In genomic region chr5:73783823-73784222, GRCh38 we compare ENCODE assay signal across 10 cellular contexts.
A peak's percentile ranks its signal among the peaks of the same experiment; 100 is the strongest.
DNase-seq lines count a peak whose midpoint lies in the region; ATAC-seq, FAIRE-seq and TF ChIP-seq lines count a peak whose summit lies in the region.
"Had no signal": no experiment of that assay in that cellular context is flagged by ENCODE, and none has a peak within 500 bp of the region (broad histone marks: within the 10 kb centered on the region; RNA-seq: fewer than 3 reads in every experiment).

No MANE protein-coding gene starts in this region.

- CTCF ChIA-PET in SK-N-SH (lab: Yijun Ruan, JAX): interaction anchor here (0.6 to 4.1 kb wide), 6 partner anchors 10 to 192 kb away, joined by 3 to 21 read pairs (median 6); no protein-coding TSS in a partner anchor
- CTCF ChIA-PET in activated CD4-positive, alpha-beta T cell treated with anti-CD3 and anti-CD28 coated beads for 36 hours (lab: Charles Lee): interaction anchor here (1.1 kb wide), 1 partner anchor 193 kb away, joined by 4 read pairs; no protein-coding TSS in a partner anchor

- H3K36me3 Mint-ChIP-seq in activated CD4-positive, alpha-beta T cell treated with anti-CD3 and anti-CD28 coated beads for 36 hours (ENCODE audit: low read depth): no peaks in the 10 kb centered on the region
- no peaks in the 10 kb centered on the region for H3K36me3 Mint-ChIP-seq in activated T-helper 2 cell treated with anti-CD3 and anti-CD28 coated beads, Interferon-gamma antibody, Interleukin-2, Interleukin-4, amounts not matched to agents 10 μg/mL and 5 μg/mL and 100 μg/mL, durations not matched to agents 14 hours and 24 hours and 36 hours (ENCODE audit: low read depth)

- no peak for FAIRE-seq in keratinocyte (lab: Jason Lieb, UNC)

- dilution Hi-C loops in keratinocyte (cut with MboI; ENCODE audit: extremely low pct_ligation_motif_present, low sequenced_read_pairs): no loop called here

- TF ChIP-seq CTCF in SK-N-SH (IDR thresholded peaks at IDR 0.05) (peak; percentile 49), keratinocyte (optimal IDR thresholded peaks at IDR 0.05 in 1 of 3, IDR thresholded peaks at IDR 0.05 in 1 of 3, conservative IDR thresholded peaks at IDR 0.05 in 1 of 3; ENCODE audit: extremely low read depth in 1 of 3, insufficient read depth in 2 of 3, low read length in 3 of 3) (peak in 2 of 3 experiments; percentile 20 to 28)

- POLR2A ChIA-PET in SK-N-SH (lab: Yijun Ruan, JAX): no interaction called here
- POLR2A ChIA-PET in activated CD4-positive, alpha-beta T cell treated with anti-CD3 and anti-CD28 coated beads for 36 hours (lab: Charles Lee): no interaction called here

- H3K9me3 ChIP-seq in SK-N-SH (no peaks in the 10 kb centered on the region), keratinocyte (ENCODE audit: control insufficient read depth, low read depth, low read length) (no peaks in the 10 kb centered on the region)

- H2AFZ ChIP-seq in SK-N-SH (ENCODE audit: low read depth): no peak overlapping the region
- no peak overlapping the region for H2AFZ ChIP-seq in keratinocyte (ENCODE audit: control insufficient read depth, low read length)

- H3K9me3 Mint-ChIP-seq in activated CD4-positive, alpha-beta T cell treated with anti-CD3 and anti-CD28 coated beads for 36 hours (ENCODE audit: low read depth): no peaks in the 10 kb centered on the region
- no peaks in the 10 kb centered on the region for H3K9me3 Mint-ChIP-seq in activated T-helper 2 cell treated with anti-CD3 and anti-CD28 coated beads, Interferon-gamma antibody, Interleukin-2, Interleukin-4, amounts not matched to agents 10 μg/mL and 5 μg/mL and 100 μg/mL, durations not matched to agents 14 hours and 24 hours and 36 hours

- H3K27me3 Mint-ChIP-seq in activated CD4-positive, alpha-beta T cell treated with anti-CD3 and anti-CD28 coated beads for 36 hours: peaks cover 10% of the 10 kb centered on the region
- no peaks in the 10 kb centered on the region for H3K27me3 Mint-ChIP-seq in activated T-helper 2 cell treated with anti-CD3 and anti-CD28 coated beads, Interferon-gamma antibody, Interleukin-2, Interleukin-4, amounts not matched to agents 10 μg/mL and 5 μg/mL and 100 μg/mL, durations not matched to agents 14 hours and 24 hours and 36 hours (ENCODE audit: low read depth)

- H3K9ac ChIP-seq in SK-N-SH: no peak overlapping the region
- no peak overlapping the region for H3K9ac ChIP-seq in keratinocyte (ENCODE audit: control insufficient read depth, extremely low read depth, insufficient read depth, low read length)

- H3K4me3 ChIP-seq in SK-N-SH (ENCODE audit: low read depth in 2 of 2, low read length in 1 of 2) (no peak overlapping the region), keratinocyte (ENCODE audit: control insufficient read depth in 2 of 3, extremely low read depth in 1 of 3, insufficient read depth in 2 of 3, low read depth in 1 of 3, low read length in 3 of 3) (no peak overlapping the region)

- TF ChIP-seq RAD21 in SK-N-SH (IDR thresholded peaks at IDR 0.05; ENCODE audit: low read length): peak; percentile 27; the same call in 1 of the 2 replicates

- no peaks in the 10 kb centered on the region for H3K9me1 ChIP-seq in keratinocyte (ENCODE audit: control insufficient read depth, extremely low read depth, insufficient read depth, low read length)

- no peaks in the 10 kb centered on the region for H3K9me2 ChIP-seq in SK-N-SH

- DNase-seq in AG20443 (ENCODE audit: low spot score) (peak; percentile 29), HT1080 (ENCODE audit: low read depth) (peak; percentile 11), SK-N-SH (no peak), keratinocyte (ENCODE audit: low read depth, low spot score) (no peak), A172 (ENCODE audit: low spot score) (no peak)
- DNase-seq in activated CD4-positive, alpha-beta T cell treated with anti-CD3 and anti-CD28 coated beads for 36 hours: no peak
- no peak for DNase-seq in activated T-helper 2 cell treated with anti-CD3 and anti-CD28 coated beads, Interferon-gamma antibody, Interleukin-2, Interleukin-4, amounts not matched to agents 10 μg/mL and 5 μg/mL and 100 μg/mL, durations not matched to agents 14 hours and 24 hours and 36 hours (ENCODE audit: low spot score)
- no peak for DNase-seq in activated CD4-positive, CD25-positive, alpha-beta regulatory T cell treated with anti-CD3 and anti-CD28 coated beads, Interleukin-2, amount 50 U/mL, for 72 hours
- DNase-seq: activated naive CD4-positive, alpha-beta T cell; SHP77 treated with DMSO at 0.1 percent for 48 hours had no signal

- H3K27me3 ChIP-seq in SK-N-SH (ENCODE audit: insufficient read depth): no peaks in the 10 kb centered on the region
- no peaks in the 10 kb centered on the region for H3K27me3 ChIP-seq in keratinocyte (ENCODE audit: control insufficient read depth, extremely low read depth, insufficient read depth, low read length)

- no peaks in the 10 kb centered on the region for H3F3A ChIP-seq in SK-N-SH (replicated peaks; ENCODE audit: insufficient read depth)

- H3K79me2 ChIP-seq in SK-N-SH (ENCODE audit: insufficient read depth) (no peaks in the 10 kb centered on the region), keratinocyte (ENCODE audit: control insufficient read depth, insufficient read depth, low read length) (peaks cover 8% of the 10 kb centered on the region)

- TF ChIP-seq EP300 in SK-N-SH (IDR thresholded peaks at IDR 0.05; ENCODE audit: borderline replicate concordance in 1 of 2, low read depth in 1 of 2, low read length in 1 of 2): no peak

- no peak overlapping the region for H3K27ac ChIP-seq in SK-N-SH (ENCODE audit: low read depth in 2 of 2, low read length in 1 of 2)
- H3K27ac ChIP-seq in keratinocyte (ENCODE audit: control insufficient read depth, insufficient read depth, low read length): no peak overlapping the region

- H3K4me2 ChIP-seq in SK-N-SH (no peak overlapping the region), keratinocyte (ENCODE audit: control insufficient read depth, extremely low read depth, insufficient read depth, low read depth, low read length) (no peak overlapping the region)

- intact Hi-C loops in activated CD4-positive, alpha-beta T cell treated with anti-CD3 and anti-CD28 coated beads for 36 hours (cut with DNase I, micrococcal nuclease): no loop called here
- intact Hi-C loops in activated T-helper 2 cell treated with anti-CD3 and anti-CD28 coated beads, Interferon-gamma antibody, Interleukin-2, Interleukin-4, amounts not matched to agents 10 μg/mL and 5 μg/mL and 100 μg/mL, durations not matched to agents 14 hours and 24 hours and 36 hours (cut with micrococcal nuclease): no loop called here

- 100% methylated on average over 1 of the region's 1 CpG for WGBS in SK-N-SH (ENCODE audit: low lambda C conversion rate)

- H4K20me1 ChIP-seq in SK-N-SH (ENCODE audit: insufficient read depth) (no peaks in the 10 kb centered on the region), keratinocyte (ENCODE audit: control insufficient read depth, extremely low read depth, insufficient read depth, low read length) (no peaks in the 10 kb centered on the region)

- no peak overlapping the region for H3K4me3 Mint-ChIP-seq in activated CD4-positive, alpha-beta T cell treated with anti-CD3 and anti-CD28 coated beads for 36 hours
- no peak overlapping the region for H3K4me3 Mint-ChIP-seq in activated T-helper 2 cell treated with anti-CD3 and anti-CD28 coated beads, Interferon-gamma antibody, Interleukin-2, Interleukin-4, amounts not matched to agents 10 μg/mL and 5 μg/mL and 100 μg/mL, durations not matched to agents 14 hours and 24 hours and 36 hours (ENCODE audit: low read depth)

- H3K36me3 ChIP-seq in SK-N-SH (replicated peaks in 1 of 2; ENCODE audit: control insufficient read depth in 1 of 2, insufficient read depth in 2 of 2, low read length in 1 of 2) (peaks cover 0 to 16% of the 10 kb centered on the region in 2 experiments), keratinocyte (ENCODE audit: control insufficient read depth in 2 of 2, extremely low read depth in 1 of 2, insufficient read depth in 2 of 2, low read length in 2 of 2) (peaks cover 15 to 41% of the 10 kb centered on the region in 2 experiments)

- no peaks in the 10 kb centered on the region for H3K4me1 Mint-ChIP-seq in activated CD4-positive, alpha-beta T cell treated with anti-CD3 and anti-CD28 coated beads for 36 hours
- H3K4me1 Mint-ChIP-seq in activated T-helper 2 cell treated with anti-CD3 and anti-CD28 coated beads, Interferon-gamma antibody, Interleukin-2, Interleukin-4, amounts not matched to agents 10 μg/mL and 5 μg/mL and 100 μg/mL, durations not matched to agents 14 hours and 24 hours and 36 hours (ENCODE audit: low read depth): no peaks in the 10 kb centered on the region

- H3K4me1 ChIP-seq in SK-N-SH (ENCODE audit: control insufficient read depth in 1 of 2, insufficient read depth in 2 of 2, low read depth in 1 of 2, low read length in 1 of 2): no peaks in the 10 kb centered on the region
- peaks cover 23% of the 10 kb centered on the region for H3K4me1 ChIP-seq in keratinocyte (ENCODE audit: control insufficient read depth, extremely low read depth, insufficient read depth, low read length)

- no peak for ATAC-seq in activated CD4-positive, alpha-beta T cell treated with anti-CD3 and anti-CD28 coated beads for 36 hours

- H3K27ac Mint-ChIP-seq in activated CD4-positive, alpha-beta T cell treated with anti-CD3 and anti-CD28 coated beads for 36 hours: no peak overlapping the region
- H3K27ac Mint-ChIP-seq in activated T-helper 2 cell treated with anti-CD3 and anti-CD28 coated beads, Interferon-gamma antibody, Interleukin-2, Interleukin-4, amounts not matched to agents 10 μg/mL and 5 μg/mL and 100 μg/mL, durations not matched to agents 14 hours and 24 hours and 36 hours: no peak overlapping the region

TF ChIP-seq in SK-N-SH, 30 proteins besides CTCF, POLR2A, EP300 and RAD21:
- peak; percentile 13; the same call in 1 of the 2 replicates for TF ChIP-seq SMC3 (IDR thresholded peaks at IDR 0.05; ENCODE audit: low read depth, low read length)
- no peak for TF ChIP-seq IRF3 (IDR thresholded peaks at IDR 0.05; ENCODE audit: low read depth, low read length)

Comparison
In these comparisons a context has a peak if more than half of its experiments do, and no peak if none do; other contexts are left out.
1. DNase-seq: peak in AG20443 (single experiment) and HT1080 (single experiment); none in SK-N-SH (single experiment), keratinocyte (single experiment), activated CD4-positive, alpha-beta T cell treated with anti-CD3 and anti-CD28 coated beads for 36 hours (single experiment), activated T-helper 2 cell treated with anti-CD3 and anti-CD28 coated beads, Interferon-gamma antibody, Interleukin-2, Interleukin-4, amounts not matched to agents 10 μg/mL and 5 μg/mL and 100 μg/mL, durations not matched to agents 14 hours and 24 hours and 36 hours (single experiment), activated CD4-positive, CD25-positive, alpha-beta regulatory T cell treated with anti-CD3 and anti-CD28 coated beads, Interleukin-2, amount 50 U/mL, for 72 hours (single experiment) and A172 (single experiment).